Comparison of ENCODE assay signal across 10 cellular contexts in genomic region chr1:164794310-164794709, GRCh38.
DNase-seq lines count a peak whose midpoint lies in the region; ATAC-seq and TF ChIP-seq lines count a peak whose summit lies in the region.
"Had no signal": no experiment of that assay in that cellular context is flagged by ENCODE, and none has a peak within 500 bp of the region (broad histone marks: within the 10 kb centered on the region; RNA-seq: fewer than 3 reads in every experiment).

No MANE protein-coding gene starts in this region.

- H3K23ac ChIP-seq in IMR-90 (ENCODE audit: low read depth, low read length), result no peak overlapping the region

- H3K36me3 ChIP-seq in IMR-90 (ENCODE audit: control insufficient read depth, insufficient read depth, low read length) (peaks cover 8% of the 10 kb centered on the region), hepatocyte (replicated peaks; ENCODE audit: insufficient read depth, low read depth) (no peaks in the 10 kb centered on the region)

- H3K4me1 ChIP-seq in IMR-90 (ENCODE audit: control insufficient read depth, insufficient read depth, low read length), result peaks cover 3% of the 10 kb centered on the region; the same call in 1 of the 2 replicates
- peaks cover 15% of the 10 kb centered on the region for H3K4me1 ChIP-seq in hepatocyte (ENCODE audit: insufficient read depth)

- no peak overlapping the region for H3K14ac ChIP-seq in IMR-90 (replicated peaks; ENCODE audit: low read depth, low read length)

- dilution Hi-C loops in IMR-90 (cut with HindIII; ENCODE audit: low sequenced_read_pairs, unreplicated experiment), result no loop called here

- H3K79me2 ChIP-seq in hepatocyte, result peaks cover 40% of the 10 kb centered on the region

- H3K4me2 ChIP-seq in IMR-90 (ENCODE audit: low read depth, low read length) (no peak overlapping the region), hepatocyte (no peak overlapping the region)

- H3K27me3 ChIP-seq in IMR-90 (ENCODE audit: control insufficient read depth, insufficient read depth, low read length) (no peaks in the 10 kb centered on the region), hepatocyte (no peaks in the 10 kb centered on the region)

- peaks cover 0 to 5% of the 10 kb centered on the region in 2 experiments; a peak in 1 of 4 replicates for H3K79me1 ChIP-seq in IMR-90 (ENCODE audit: low read depth in 1 of 2, low read length in 2 of 2)

- WGBS in IMR-90 (ENCODE audit: extremely low coverage in 2 of 2, insufficient read length in 1 of 2), 2 experiments, result no CpG with 5 or more reads among the region's 1 CpG
- WGBS in hepatocyte (ENCODE audit: low lambda C conversion rate, missing lambda C conversion rate), result 50% methylated on average over 1 of the region's 1 CpG

- TF ChIP-seq CTCF in IMR-90 (conservative IDR thresholded peaks at IDR 0.05; ENCODE audit: low read depth, low read length) (no peak), astrocyte of the spinal cord (IDR thresholded peaks at IDR 0.05; ENCODE audit: low read depth, low read length) (no peak), hepatocyte (IDR thresholded peaks at IDR 0.05; ENCODE audit: poor library complexity) (no peak)

- H3K18ac ChIP-seq in IMR-90 (ENCODE audit: low read depth, low read length), result no peak overlapping the region; the same call in 1 of the 2 replicates

- H2BK15ac ChIP-seq in IMR-90 (ENCODE audit: low read depth, low read length), result no peak overlapping the region

- H3K56ac ChIP-seq in IMR-90 (ENCODE audit: extremely low read depth, insufficient read depth, low read length), result no peak overlapping the region

- TF ChIP-seq RAD21 in IMR-90 (IDR thresholded peaks at IDR 0.05; ENCODE audit: low read length), result no peak

- no peak overlapping the region for H2AK5ac ChIP-seq in IMR-90 (ENCODE audit: low read depth, low read length)

- H2BK120ac ChIP-seq in IMR-90 (ENCODE audit: low read depth, low read length), result 0 out of 2 replicates have a peak overlapping the region, but pooled peaks have one; percentile 6

- H3K9me3 ChIP-seq in IMR-90 (ENCODE audit: control insufficient read depth, insufficient read depth, low read length) (no peaks in the 10 kb centered on the region), hepatocyte (ENCODE audit: low read depth) (no peaks in the 10 kb centered on the region)

- intact Hi-C loops in IMR-90 (cut with micrococcal nuclease), result no loop called here

- H3K9me1 ChIP-seq in IMR-90 (ENCODE audit: insufficient read depth, low read length), result peaks cover 4% of the 10 kb centered on the region

- H2BK5ac ChIP-seq in IMR-90 (ENCODE audit: low read depth, low read length, poor library complexity, severe bottlenecking), result no peak overlapping the region

- no peak for TF ChIP-seq POLR2A in IMR-90 (IDR thresholded peaks at IDR 0.05; ENCODE audit: low read depth, low read length)
- TF ChIP-seq POLR2A in GM18505 (IDR thresholded peaks at IDR 0.05; ENCODE audit: borderline replicate concordance, extremely low read depth, insufficient read depth, insufficient read length), result no peak

- no TSS peak for BruUV-seq in IMR-90 (replicated peaks; lab: Mats Ljungman, UMichigan)

- H3K9me2 ChIP-seq in hepatocyte (replicated peaks; ENCODE audit: insufficient read depth), result no peaks in the 10 kb centered on the region

- H3K27ac ChIP-seq in IMR-90 (ENCODE audit: insufficient read depth, low read length) (no peak overlapping the region), hepatocyte (peak overlapping the region; percentile 44), temporal lobe (ENCODE audit: low read depth, low read length) (peak overlapping the region; percentile 46)

- no peak overlapping the region for H2BK20ac ChIP-seq in IMR-90 (ENCODE audit: low read depth, low read length)

- no peak overlapping the region for H4K91ac ChIP-seq in IMR-90 (ENCODE audit: insufficient read depth, low read depth, low read length)

- ATAC-seq in IMR-90 (ENCODE audit: low read depth) (peak; percentile 94), GM18505 (IDR thresholded peaks at IDR 0.05; ENCODE audit: unreplicated experiment) (no peak), HG03025 (IDR thresholded peaks at IDR 0.05; ENCODE audit: low FRiP score, unreplicated experiment) (no peak)
- ATAC-seq: activated CD8-positive, alpha-beta memory T cell treated with anti-CD3 and anti-CD28 coated beads, Interleukin-2, amount 10 ng/mL, durations not matched to agents 7 days and 5 days had no signal

- POLR2A ChIA-PET in IMR-90 (lab: Charles Lee; ENCODE audit: unreplicated experiment), result no interaction called here

- CTCF ChIA-PET in IMR-90 (lab: Yijun Ruan, JAX), result interaction anchor here (0.9 to 1.0 kb wide), 2 partner anchors 9 to 10 kb away, joined by 4 read pairs; no protein-coding TSS in a partner anchor

- H3K4me3 ChIP-seq in IMR-90 (ENCODE audit: insufficient read depth, low read depth, low read length) (no peak overlapping the region), astrocyte of the spinal cord (ENCODE audit: low read depth, low read length) (no peak overlapping the region), hepatocyte (no peak overlapping the region)

- in situ Hi-C loops in IMR-90 (cut with MboI; ENCODE audit: low sequenced_read_pairs), result no loop called here
- in situ Hi-C loops in astrocyte of the spinal cord (cut with HindIII; ENCODE audit: low sequenced_read_pairs), result loop anchor here (25.0 kb wide), 1 partner anchor 232 kb away; the partner anchor contains the start of gene PBX1

- no peak overlapping the region for H3K9ac ChIP-seq in IMR-90 (ENCODE audit: low read depth, low read length)

- DNase-seq in IMR-90 (peak; percentile 94), astrocyte of the spinal cord (ENCODE audit: low read depth, low spot score) (peak; percentile 96), hepatocyte (ENCODE audit: low spot score) (peak; percentile 66), DMS153 (lab: John Stamatoyannopoulos, UW) (no peak), DMS53 treated with DMSO at 0.1 percent for 48 hours (lab: John Stamatoyannopoulos, UW; ENCODE audit: unreplicated experiment) (no peak)
- DNase-seq: activated CD8-positive, alpha-beta memory T cell treated with anti-CD3 and anti-CD28 coated beads, Interleukin-2, amount 10 ng/mL, durations not matched to agents 7 days and 5 days; NCI-H526 had no signal

- H4K20me1 ChIP-seq in IMR-90 (ENCODE audit: insufficient read depth, low read length), result no peaks in the 10 kb centered on the region; the same call in 1 of the 2 replicates
- H4K20me1 ChIP-seq in hepatocyte (ENCODE audit: insufficient read depth, poor library complexity, severe bottlenecking), result no peaks in the 10 kb centered on the region

- no peak overlapping the region; the same call in 1 of the 2 replicates for H3K4ac ChIP-seq in IMR-90 (ENCODE audit: low read depth, low read length)

- H4K8ac ChIP-seq in IMR-90 (ENCODE audit: low read depth in 2 of 2, low read length in 2 of 2), result no peak overlapping the region

- H2AFZ ChIP-seq in IMR-90 (replicated peaks; ENCODE audit: low read length, poor library complexity), result no peak overlapping the region
- no peak overlapping the region for H2AFZ ChIP-seq in hepatocyte

- H4K5ac ChIP-seq in IMR-90 (ENCODE audit: low read depth, low read length), result no peak overlapping the region

- H2AK9ac ChIP-seq in IMR-90 (replicated peaks; ENCODE audit: low read depth, low read length, poor library complexity), result no peak overlapping the region

TF ChIP-seq in IMR-90, 13 proteins besides CTCF, POLR2A, EP300 and RAD21:
- TF ChIP-seq CEBPB (IDR thresholded peaks at IDR 0.05; ENCODE audit: low read depth, low read length) (peak; percentile 93), USF2 (IDR thresholded peaks at IDR 0.05; ENCODE audit: low read depth, low read length) (no peak), SMC3 (IDR thresholded peaks at IDR 0.05; ENCODE audit: low read depth, low read length) (peak; percentile 17; the same call in 1 of the 2 replicates), NFE2L2 (IDR thresholded peaks at IDR 0.05; ENCODE audit: low read depth, low read length) (no peak), MAZ (IDR thresholded peaks at IDR 0.05; ENCODE audit: borderline replicate concordance, low read depth, low read length) (no peak), MAFK (IDR thresholded peaks at IDR 0.05; ENCODE audit: low read depth, low read length) (no peak), BHLHE40 (IDR thresholded peaks at IDR 0.05; ENCODE audit: low read depth, low read length) (no peak), ELK1 (IDR thresholded peaks at IDR 0.05; ENCODE audit: borderline replicate concordance, low read depth, low read length) (no peak), RCOR1 (IDR thresholded peaks at IDR 0.05; ENCODE audit: insufficient replicate concordance, low read length) (no peak), FOS (IDR thresholded peaks at IDR 0.05; ENCODE audit: low read depth, low read length) (peak; percentile 90; the same call in 1 of the 2 replicates), MXI1 (IDR thresholded peaks at IDR 0.05; ENCODE audit: borderline replicate concordance, low read depth, low read length) (no peak), CHD1 (IDR thresholded peaks at IDR 0.05; ENCODE audit: low read depth, low read length) (no peak), RFX5 (IDR thresholded peaks at IDR 0.05; ENCODE audit: low read depth, low read length) (no peak)

Comparison
In these comparisons a context has a peak if more than half of its experiments do, and no peak if none do; other contexts are left out.
1. DNase-seq: peak in IMR-90 (single experiment), astrocyte of the spinal cord (single experiment) and hepatocyte (single experiment); none in DMS153 (single experiment) and DMS53 treated with DMSO at 0.1 percent for 48 hours (single experiment).